ENCODE assay signal across 11 cellular contexts in the genomic region with DNA sequence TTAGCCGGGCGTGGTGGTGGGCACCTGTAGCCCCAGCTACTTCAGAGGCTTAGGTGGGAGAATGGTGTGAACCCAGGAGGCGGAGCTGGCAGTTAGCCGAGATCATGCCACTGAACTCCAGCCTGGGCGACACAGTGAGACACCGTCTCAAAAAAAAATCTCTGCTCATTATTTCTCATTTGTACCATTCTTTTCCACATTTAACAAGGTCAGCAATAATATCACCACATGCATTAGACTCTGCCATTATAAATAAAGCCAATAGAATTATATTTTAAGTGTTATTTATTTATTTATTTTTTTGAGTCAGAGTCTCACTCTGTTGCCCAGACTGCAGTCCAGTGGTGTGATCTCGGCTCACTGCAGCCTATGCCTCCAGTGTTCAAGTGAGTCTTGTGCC.
"Had no signal": no experiment of that assay in that cellular context is flagged by ENCODE, and none has a peak within 500 bp of the region (broad histone marks: within the 10 kb centered on the region; RNA-seq: fewer than 3 reads in every experiment).

No MANE protein-coding gene starts in this region.

- H2AFZ ChIP-seq: GM23248, GM23338 had no signal

- H3K9ac ChIP-seq: GM23248 had no signal

- FAIRE-seq: H1, H54 had no signal

- H3K27ac ChIP-seq: GM23248 had no signal

- H3K9me3 ChIP-seq: HAP-1 had no signal

- H3K4me3 ChIP-seq: GM23248, GM23338, HAP-1 had no signal

- H3K4me1 ChIP-seq: HAP-1 had no signal

- DNase-seq: GM23248, GOT3, H7, H9, HCEC 1CT, HFFc6 had no signal

- ATAC-seq: GM23338, HCT116 had no signal

- H3K4me2 ChIP-seq: GM23338 had no signal
